In the genomic region with DNA sequence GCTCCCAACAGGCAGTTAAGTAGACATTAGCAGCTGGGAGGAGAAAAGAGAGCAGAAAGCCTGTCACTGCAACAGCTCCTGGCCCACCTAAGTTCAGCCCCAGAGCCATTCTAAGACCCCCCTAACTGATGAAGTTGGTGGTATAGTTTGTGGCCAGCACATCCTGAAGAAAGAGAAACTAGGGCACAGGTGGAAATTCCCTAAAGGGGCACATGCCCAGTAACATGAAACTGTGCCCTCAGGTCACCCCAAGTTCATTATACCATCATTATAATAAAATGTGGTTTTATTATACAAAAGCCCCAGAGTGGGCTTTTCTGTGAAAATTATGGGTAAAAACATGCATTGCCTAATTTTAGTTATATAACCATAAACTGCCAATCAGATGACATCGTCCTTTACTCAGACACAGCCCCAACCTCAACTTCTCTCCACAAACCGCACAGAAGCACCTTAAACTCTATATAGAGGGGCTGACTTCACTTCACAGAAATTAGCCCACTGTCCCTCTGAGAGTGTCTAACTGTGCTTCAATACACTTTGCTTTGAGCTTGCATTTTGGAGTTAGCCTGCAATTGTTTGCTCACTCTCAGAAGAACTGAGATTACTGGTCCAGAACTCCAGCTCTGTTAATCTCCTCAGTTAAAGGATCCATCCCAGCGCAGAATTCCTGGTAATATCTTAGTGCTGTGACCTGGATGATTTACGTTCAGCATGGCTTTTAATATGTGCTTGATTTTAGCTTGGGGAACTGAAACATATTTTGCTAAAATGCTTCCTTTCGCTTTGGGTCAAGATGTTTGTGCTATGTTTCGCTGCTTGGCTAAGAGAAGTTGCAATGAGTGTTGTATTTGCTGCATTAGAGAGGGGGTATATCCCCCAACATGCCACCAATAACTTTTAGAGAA, we compare ENCODE assay signal across 7 cellular contexts. TPM values are rescaled to one million over a fixed set of nuclear protein-coding genes. Genes with fewer than 3 reads are reported as not detected.
DNase-seq lines count a peak whose midpoint lies in the region; ATAC-seq and FAIRE-seq lines count a peak whose summit lies in the region.

No MANE protein-coding gene starts in this region.

- 70 to 85% (median 73%) methylated on average over 6 of the region's 6 CpGs for WGBS in small intestine, 3 donors

- H3K36me3 ChIP-seq in small intestine (ENCODE audit: control insufficient read depth in 2 of 2, insufficient read depth in 2 of 2, low read length in 2 of 2): no peaks in the 10 kb centered on the region

- H3K4me3 ChIP-seq in small intestine (ENCODE audit: low read depth in 1 of 2, low read length in 2 of 2): no peak overlapping the region

- no peaks in the 10 kb centered on the region for H3K9me3 ChIP-seq in small intestine (ENCODE audit: control insufficient read depth, low read depth)

- peak overlapping the region; percentile 0 to 75 for H3K27ac ChIP-seq in small intestine (ENCODE audit: low read depth in 1 of 2, low read length in 1 of 2)

- peak; percentile 26 for DNase-seq in activated effector memory CD4-positive, alpha-beta T cell treated with Interleukin-2 at 50 U/mL for 16 hours
- DNase-seq in small intestine (no peak), NCI-H187 treated with DMSO at 0.1 percent for 48 hours (lab: John Stamatoyannopoulos, UW) (no peak), NCI-H1092 treated with DMSO at 0.1 percent for 48 hours (lab: John Stamatoyannopoulos, UW) (no peak)

- peak; percentile 45 for ATAC-seq in GM18870 (IDR thresholded peaks at IDR 0.05; ENCODE audit: unreplicated experiment)
- peak; percentile 56 for ATAC-seq in HG03175 (IDR thresholded peaks at IDR 0.05; ENCODE audit: unreplicated experiment)
- ATAC-seq in HG02852 (IDR thresholded peaks at IDR 0.05; ENCODE audit: unreplicated experiment): no peak

- peaks cover 3% of the 10 kb centered on the region in 2 donors for H3K4me1 ChIP-seq in small intestine (ENCODE audit: control insufficient read depth in 2 of 2, insufficient read depth in 1 of 2, low read depth in 1 of 2, low read length in 1 of 2)

- FAIRE-seq in small intestine (lab: Jason Lieb, UNC): no peak

- H3K27me3 ChIP-seq in small intestine (ENCODE audit: control insufficient read depth in 2 of 2, insufficient read depth in 2 of 2, low read length in 2 of 2): no peaks in the 10 kb centered on the region

RNA-seq across cellular contexts. Expression of gene APOL3, which starts 1.8 kb away (rescaled TPM):
- polyA plus RNA-seq in small intestine: 10 to 100 TPM; 16.3 to 44.7 (median 19.7) TPM

RNA-seq across cellular contexts. Expression of gene APOL4, which starts 39.2 kb away (rescaled TPM):
- polyA plus RNA-seq in small intestine: 10 to 100 TPM in 2 of 3 donors, 1 to 10 TPM in 1; 8.9 to 12.8 (median 10.3) TPM
